In the genomic region with DNA sequence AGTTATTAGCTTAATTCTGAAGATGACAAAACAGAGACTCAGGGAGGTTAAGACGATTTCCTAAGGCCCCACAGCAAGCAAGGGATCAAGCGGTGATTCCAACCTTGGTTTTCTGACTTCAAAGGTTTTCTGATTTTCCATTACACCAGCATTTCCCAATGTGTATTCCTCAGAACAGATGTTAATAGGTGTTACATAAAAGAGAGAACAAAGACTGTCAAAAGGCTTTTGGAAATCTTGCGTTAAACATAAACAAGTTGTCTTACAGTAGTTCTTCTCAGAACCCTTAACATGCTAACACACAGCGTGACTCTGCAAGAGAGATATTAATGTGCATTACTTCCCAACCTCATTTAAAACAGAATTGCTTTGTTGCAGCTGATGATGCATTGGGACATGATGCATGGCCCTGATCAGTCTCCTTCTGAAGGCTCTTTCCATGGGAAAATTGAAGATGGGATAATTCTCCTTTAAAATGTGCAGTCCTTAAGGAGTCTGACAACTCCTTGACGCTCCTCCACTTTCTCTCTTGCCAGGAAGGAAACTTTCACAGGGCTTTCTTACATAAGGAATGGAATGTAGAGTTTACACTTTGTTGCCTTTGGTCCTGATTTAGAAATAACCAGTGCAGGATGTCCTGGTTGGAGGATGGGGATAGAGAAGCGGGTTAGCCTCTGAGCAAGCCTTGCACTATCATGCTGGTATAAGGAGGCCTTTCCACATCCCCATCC, we compare ENCODE assay signal across 1 cellular context.
A peak's percentile ranks its signal among the peaks of the same experiment; 100 is the strongest.
TF ChIP-seq lines count a peak whose summit lies in the region.

No MANE protein-coding gene starts in this region.

TF ChIP-seq in HepG2, 621 proteins besides CTCF, POLR2A, EP300 and RAD21 (continued from another document):
- TF ChIP-seq, protein P1, sequence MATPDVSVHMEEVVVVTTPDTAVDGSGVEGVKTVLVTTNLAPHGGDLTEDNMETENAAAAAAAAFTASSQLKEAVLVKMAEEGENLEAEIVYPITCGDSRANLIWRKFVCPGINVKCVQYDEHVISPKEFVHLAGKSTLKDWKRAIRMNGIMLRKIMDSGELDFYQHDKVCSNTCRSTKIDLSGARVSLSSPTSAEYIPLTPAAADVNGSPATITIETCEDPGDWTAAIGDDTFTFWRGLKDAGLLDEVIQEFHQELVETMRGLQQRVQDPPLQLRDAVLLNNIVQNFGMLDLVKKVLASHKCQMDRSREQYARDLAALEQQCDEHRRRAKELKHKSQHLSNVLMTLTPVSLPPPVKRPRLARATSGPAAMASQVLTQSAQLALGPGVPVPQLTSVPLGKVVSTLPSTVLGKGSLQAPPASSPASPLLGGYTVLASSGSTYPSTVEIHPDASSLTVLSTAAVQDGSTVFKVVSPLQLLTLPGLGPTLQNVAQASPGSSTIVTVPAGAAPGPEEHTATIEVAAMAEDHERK (CRISPR knock-in tag; IDR thresholded peaks at IDR 0.05; ENCODE audit: low read depth) = no peak
- TF ChIP-seq ZFP62 (CRISPR knock-in tag; IDR thresholded peaks at IDR 0.05) (no peak), NR2F6 (IDR thresholded peaks at IDR 0.05) (no peak), NR2F6 (CRISPR knock-in tag; IDR thresholded peaks at IDR 0.05) (peak; percentile 49), MIXL1 (CRISPR knock-in tag; IDR thresholded peaks at IDR 0.05) (no peak), SOX13 (IDR thresholded peaks at IDR 0.05) (no peak), SOX13 (CRISPR knock-in tag; conservative IDR thresholded peaks at IDR 0.05 in 1 of 2, IDR thresholded peaks at IDR 0.05 in 1 of 2) (peak in 1 of 2 experiments; percentile 79; a peak in 2 of 4 replicates), SYNCRIP (IDR thresholded peaks at IDR 0.05; ENCODE audit: insufficient read depth, low read depth, low read length) (no peak), RCOR2 (CRISPR knock-in tag; IDR thresholded peaks at IDR 0.05) (0 out of 2 replicates have a peak, but pooled peaks have one; percentile 42), TCF7 (IDR thresholded peaks at IDR 0.05; ENCODE audit: low read depth) (peak; percentile 71)
- TF ChIP-seq, protein P2, sequence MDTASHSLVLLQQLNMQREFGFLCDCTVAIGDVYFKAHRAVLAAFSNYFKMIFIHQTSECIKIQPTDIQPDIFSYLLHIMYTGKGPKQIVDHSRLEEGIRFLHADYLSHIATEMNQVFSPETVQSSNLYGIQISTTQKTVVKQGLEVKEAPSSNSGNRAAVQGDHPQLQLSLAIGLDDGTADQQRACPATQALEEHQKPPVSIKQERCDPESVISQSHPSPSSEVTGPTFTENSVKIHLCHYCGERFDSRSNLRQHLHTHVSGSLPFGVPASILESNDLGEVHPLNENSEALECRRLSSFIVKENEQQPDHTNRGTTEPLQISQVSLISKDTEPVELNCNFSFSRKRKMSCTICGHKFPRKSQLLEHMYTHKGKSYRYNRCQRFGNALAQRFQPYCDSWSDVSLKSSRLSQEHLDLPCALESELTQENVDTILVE (CRISPR knock-in tag; IDR thresholded peaks at IDR 0.05) = 0 out of 2 replicates have a peak, but pooled peaks have one; percentile 15
